7 cellular contexts compared by ENCODE assay signal in the genomic region with DNA sequence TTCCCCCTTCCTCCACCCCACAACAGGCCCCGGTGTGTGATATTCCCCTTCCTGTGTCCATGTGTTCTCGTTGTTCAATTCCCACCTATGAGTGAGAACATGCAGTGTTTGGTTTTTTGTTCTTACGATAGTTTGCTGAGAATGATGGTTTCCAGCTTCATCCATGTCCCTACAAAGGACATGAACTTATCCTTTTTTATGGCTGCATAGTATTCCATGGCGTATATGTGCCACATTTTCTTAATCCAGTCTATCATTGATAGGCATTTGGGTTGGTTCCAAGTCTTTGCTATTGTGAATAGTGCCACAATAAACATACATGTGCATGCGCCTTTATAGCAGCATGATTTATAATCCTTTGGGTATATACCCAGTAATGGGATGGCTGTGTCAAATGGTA. TPM values are rescaled to one million over a fixed set of nuclear protein-coding genes. Genes with fewer than 3 reads are reported as not detected.
"Had no signal": no experiment of that assay in that cellular context is flagged by ENCODE, and none has a peak within 500 bp of the region (broad histone marks: within the 10 kb centered on the region; RNA-seq: fewer than 3 reads in every experiment).

No MANE protein-coding gene starts in this region.

RNA-seq across cellular contexts. Expression of gene RPRML, which starts 24.8 kb away (rescaled TPM):
- total RNA-seq: stomach, testis, thoracic aorta, thyroid gland, ureter, urinary bladder, uterus had no signal
- polyA plus RNA-seq: urinary bladder had no signal
